11 cellular contexts compared by ENCODE assay signal in genomic region chr1:198575715-198576641, GRCh38. TPM values are rescaled to one million over a fixed set of nuclear protein-coding genes. Genes with fewer than 3 reads are reported as not detected.
DNase-seq lines count a peak whose midpoint lies in the region; ATAC-seq and TF ChIP-seq lines count a peak whose summit lies in the region.
"Had no signal": no experiment of that assay in that cellular context is flagged by ENCODE, and none has a peak within 500 bp of the region (broad histone marks: within the 10 kb centered on the region; RNA-seq: fewer than 3 reads in every experiment).

No MANE protein-coding gene starts in this region.

- H3F3A ChIP-seq in smooth muscle cell (ENCODE audit: low read depth) = no peaks in the 10 kb centered on the region

- intact Hi-C loops in left colon (cut with DNase I, micrococcal nuclease) (no loop called here), sciatic nerve (cut with DNase I) (no loop called here)

- H3K4me2 ChIP-seq in smooth muscle cell = no peak overlapping the region

- H3K9me3 ChIP-seq in smooth muscle cell (replicated peaks; ENCODE audit: low read depth) = no peaks in the 10 kb centered on the region

- ATAC-seq in GM18868 (IDR thresholded peaks at IDR 0.05; ENCODE audit: unreplicated experiment) (peak; percentile 89), HG02884 (IDR thresholded peaks at IDR 0.05; ENCODE audit: unreplicated experiment) (peak; percentile 76), left colon (peak; percentile 28), sciatic nerve (no peak)
- ATAC-seq: heart left ventricle; stimulated activated effector memory CD8-positive, alpha-beta T cell treated with anti-CD3 and anti-CD28 coated beads, Interleukin-12 subunit alpha, Interleukin-12 subunit beta, amount 100 ng/mL, for 72 hours had no signal

- TF ChIP-seq CTCF in smooth muscle cell (IDR thresholded peaks at IDR 0.05; ENCODE audit: borderline replicate concordance, insufficient read depth, poor library complexity, severe bottlenecking) = no peak

- DNase-seq in NOMO-1 (lab: John Stamatoyannopoulos, UW; ENCODE audit: unreplicated experiment in 2 of 2) (peak; percentile 76 to 89), left colon (no peak), smooth muscle cell (lab: John Stamatoyannopoulos, UW; ENCODE audit: unreplicated experiment) (no peak), sciatic nerve (ENCODE audit: low spot score) (no peak), SHP77 (lab: John Stamatoyannopoulos, UW) (no peak)
- DNase-seq in activated naive CD4-positive, alpha-beta T cell treated with anti-CD3 and anti-CD28 coated beads, Interleukin-2, amount 50 U/mL, for 16 hours = no peak
- DNase-seq: heart left ventricle had no signal

- no peak overlapping the region for H3K9ac ChIP-seq in smooth muscle cell (ENCODE audit: low read depth)

- H2AFZ ChIP-seq in smooth muscle cell (ENCODE audit: low read depth) = no peak overlapping the region

- no peaks in the 10 kb centered on the region for H4K20me1 ChIP-seq in smooth muscle cell (ENCODE audit: low read depth)

- no peaks in the 10 kb centered on the region for H3K36me3 ChIP-seq in smooth muscle cell (ENCODE audit: low read depth)
- H3K36me3 ChIP-seq: heart left ventricle had no signal

- WGBS in smooth muscle cell (ENCODE audit: low lambda C conversion rate) = 89% methylated on average over 2 of the region's 2 CpGs

- no peak overlapping the region for H3K4me3 ChIP-seq in smooth muscle cell
- H3K4me3 ChIP-seq: heart left ventricle had no signal

- H3K79me2 ChIP-seq in smooth muscle cell (ENCODE audit: low read depth) = no peaks in the 10 kb centered on the region

- H3K27me3 ChIP-seq in smooth muscle cell (ENCODE audit: low read depth) = no peaks in the 10 kb centered on the region
- H3K27me3 ChIP-seq: heart left ventricle had no signal

- no peaks in the 10 kb centered on the region for H3K4me1 ChIP-seq in smooth muscle cell (ENCODE audit: low read depth)
- H3K4me1 ChIP-seq: heart left ventricle had no signal

- H3K27ac ChIP-seq in smooth muscle cell (ENCODE audit: low read depth) = no peak overlapping the region
- H3K27ac ChIP-seq: heart left ventricle had no signal

RNA-seq across cellular contexts. Expression of gene ATP6V1G3, which starts 35.5 kb away (rescaled TPM):
- total RNA-seq in left colon (not detected), smooth muscle cell (not detected in 2 replicates), sciatic nerve (not detected)
- polyA plus RNA-seq in smooth muscle cell = 0.43 TPM in 1 of 2 replicates, not detected in the other
- total RNA-seq: heart left ventricle, progenitor cell of endocrine pancreas had no signal
- polyA plus RNA-seq: heart left ventricle had no signal

Comparison
In these comparisons a context has a peak if more than half of its experiments do, and no peak if none do; other contexts are left out.
1. DNase-seq: peak in NOMO-1 (2 of 2); none in left colon (0 of 2), smooth muscle cell (single experiment), sciatic nerve (single experiment), SHP77 (0 of 2) and activated naive CD4-positive, alpha-beta T cell treated with anti-CD3 and anti-CD28 coated beads, Interleukin-2, amount 50 U/mL, for 16 hours (single experiment).